Comparison of ENCODE assay signal across 18 cellular contexts in genomic region chr12:16063728-16064127, GRCh38.
DNase-seq lines count a peak whose midpoint lies in the region; ATAC-seq and TF ChIP-seq lines count a peak whose summit lies in the region.
"Had no signal": no experiment of that assay in that cellular context is flagged by ENCODE, and none has a peak within 500 bp of the region (broad histone marks: within the 10 kb centered on the region; RNA-seq: fewer than 3 reads in every experiment).

No MANE protein-coding gene starts in this region.

- no peaks in the 10 kb centered on the region for H3K27me3 ChIP-seq in WERI-Rb-1 (ENCODE audit: insufficient read depth, low read depth, severe bottlenecking)
- H3K27me3 ChIP-seq: SJCRH30 had no signal

- DNase-seq in ACHN (peak; percentile 19), LHCN-M2 (ENCODE audit: low read depth) (peak; percentile 14), cardiac fibroblast (ENCODE audit: low read depth in 2 of 2) (peak; percentile 39), glomerular visceral epithelial cell (ENCODE audit: extremely low spot score) (peak; percentile 19), WERI-Rb-1 (no peak), NCI-H1092 (lab: John Stamatoyannopoulos, UW) (no peak)
- DNase-seq: Caco-2, DMS79 treated with DMSO at 0.1 percent for 48 hours, GDM1, NCI-H1417 treated with DMSO at 0.1 percent for 48 hours, NCI-H2029, NCI-H510A treated with DMSO at 0.1 percent for 48 hours, SJCRH30 had no signal

- no peak overlapping the region for H3K4me3 ChIP-seq in cardiac fibroblast (replicated peaks in 1 of 2; ENCODE audit: low read depth in 2 of 2, low read length in 2 of 2)
- H3K4me3 ChIP-seq in WERI-Rb-1 (ENCODE audit: low read depth, low read length) = no peak overlapping the region
- H3K4me3 ChIP-seq: A549, SJCRH30 had no signal

- in situ Hi-C loops in ACHN (cut with HindIII; ENCODE audit: low pct_ligation_motif_present, low pct_unique_long_range_greater_than_20kb, low sequenced_read_pairs) = no loop called here

- no peak overlapping the region for H3K27ac ChIP-seq in WERI-Rb-1
- H3K27ac ChIP-seq: A549, HL-60, RWPE1, SJCRH30 had no signal

- no peaks in the 10 kb centered on the region for H3K9me3 ChIP-seq in WERI-Rb-1 (ENCODE audit: severe bottlenecking)
- H3K9me3 ChIP-seq: A549, Caco-2, SJCRH30 had no signal

- TF ChIP-seq CTCF in cardiac fibroblast (IDR thresholded peaks at IDR 0.05; ENCODE audit: low read depth, low read length) = no peak
- no peak for TF ChIP-seq CTCF in WERI-Rb-1 (IDR thresholded peaks at IDR 0.05; ENCODE audit: low read depth, low read length)

- no peak for ATAC-seq in GM21786 (IDR thresholded peaks at IDR 0.05; ENCODE audit: unreplicated experiment)
- no peak for ATAC-seq in HG03135 (IDR thresholded peaks at IDR 0.05; ENCODE audit: unreplicated experiment)
- ATAC-seq: A549 had no signal

- H3K36me3 ChIP-seq in WERI-Rb-1 = no peaks in the 10 kb centered on the region
- H3K36me3 ChIP-seq: SJCRH30 had no signal

Comparison
In these comparisons a context has a peak if more than half of its experiments do, and no peak if none do; other contexts are left out.
1. DNase-seq: peak in ACHN (single experiment), LHCN-M2 (single experiment), cardiac fibroblast (2 of 2) and glomerular visceral epithelial cell (single experiment); none in WERI-Rb-1 (single experiment) and NCI-H1092 (single experiment).